9 cellular contexts compared by ENCODE assay signal in the genomic region with DNA sequence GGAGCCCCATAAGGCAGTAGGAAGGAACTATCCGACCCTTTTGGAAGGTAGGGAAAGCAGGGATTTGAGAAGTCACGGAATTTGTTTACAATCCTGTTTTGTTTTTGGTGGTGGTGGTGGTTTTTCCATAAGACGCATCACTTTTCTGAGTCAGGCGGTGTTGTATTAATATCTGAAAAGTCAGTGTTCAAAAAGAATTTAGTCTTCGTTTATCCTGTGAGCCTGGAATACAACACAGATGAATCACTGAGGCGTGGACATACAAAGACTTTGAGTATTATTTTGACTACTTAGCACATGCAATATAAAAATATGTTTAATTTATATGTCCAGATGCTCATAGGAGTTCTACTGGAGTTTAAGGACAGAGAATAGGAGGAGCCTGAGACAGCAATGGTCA. TPM values are rescaled to one million over a fixed set of nuclear protein-coding genes. Genes with fewer than 3 reads are reported as not detected.
DNase-seq lines count a peak whose midpoint lies in the region; ATAC-seq, FAIRE-seq and TF ChIP-seq lines count a peak whose summit lies in the region.
"Had no signal": no experiment of that assay in that cellular context is flagged by ENCODE, and none has a peak within 500 bp of the region (broad histone marks: within the 10 kb centered on the region; RNA-seq: fewer than 3 reads in every experiment).

No MANE protein-coding gene starts in this region.

- no TSS peak for BruUV-seq in HepG2 (replicated peaks; lab: Mats Ljungman, UMichigan)

- H3K9ac ChIP-seq in liver (ENCODE audit: low read depth in 1 of 2, low read length in 2 of 2) (no peak overlapping the region), HepG2 (ENCODE audit: insufficient read depth, low read depth, low read length) (no peak overlapping the region)

- no peaks in the 10 kb centered on the region for H4K20me1 ChIP-seq in HepG2 (ENCODE audit: insufficient read depth, low read length)

- no peak overlapping the region for H3K4me2 ChIP-seq in HepG2 (ENCODE audit: low read depth, low read length)

- no peak overlapping the region for H2AFZ ChIP-seq in HepG2 (ENCODE audit: low read length)

- intact Hi-C loops in HepG2 (cut with micrococcal nuclease; ENCODE audit: unreplicated experiment) (no loop called here), breast epithelium (cut with DNase I; ENCODE audit: low total_unique reads) (no loop called here)

- no peaks in the 10 kb centered on the region for H3K79me2 ChIP-seq in HepG2 (ENCODE audit: insufficient read depth, low read length)

- DNase-seq in HepG2 (ENCODE audit: low spot score) (no peak), breast epithelium (ENCODE audit: low spot score in 2 of 2) (no peak), H4 (ENCODE audit: low spot score) (no peak), foreskin melanocyte (no peak)
- no peak for DNase-seq in effector CD4-positive, alpha-beta T cell
- DNase-seq: stimulated activated CD8-positive, alpha-beta memory T cell treated with anti-CD3 and anti-CD28 coated beads, Interleukin-4, amount 100 ng/mL, for 48 hours had no signal

- WGBS in liver, result 79% methylated on average over 6 of the region's 6 CpGs
- 51% methylated on average over 6 of the region's 6 CpGs for WGBS in HepG2 (ENCODE audit: low lambda C conversion rate)

- POLR2A ChIA-PET in HepG2 (lab: Yijun Ruan, JAX), result no interaction called here

- H3K4me1 ChIP-seq in liver (ENCODE audit: control insufficient read depth in 4 of 4, insufficient read depth in 4 of 4, low read length in 3 of 4), result peaks cover 2 to 10% (median 4%) of the 10 kb centered on the region in 4 donors
- H3K4me1 ChIP-seq in HepG2 (ENCODE audit: insufficient read depth, low read length), result no peaks in the 10 kb centered on the region
- no peaks in the 10 kb centered on the region for H3K4me1 ChIP-seq in breast epithelium
- H3K4me1 ChIP-seq in mononuclear cell (ENCODE audit: insufficient read depth, low read length), result peaks cover 15% of the 10 kb centered on the region

- TF ChIP-seq EP300 in HepG2 (IDR thresholded peaks at IDR 0.05; ENCODE audit: low read depth in 2 of 2, low read length in 2 of 2) (no peak), HepG2 (CRISPR knock-in tag; IDR thresholded peaks at IDR 0.05; ENCODE audit: borderline replicate concordance) (no peak)

- FAIRE-seq in HepG2 (lab: Jason Lieb, UNC), result no peak

- CTCF ChIA-PET in HepG2 (lab: Yijun Ruan, JAX; ENCODE audit: low intra/inter-chr PET ratio, low total read pairs), result no interaction called here

- H3K9me3 ChIP-seq in liver (ENCODE audit: control insufficient read depth in 4 of 4, low read length in 3 of 4) (peaks cover 9 to 25% (median 22%) of the 10 kb centered on the region in 4 donors), HepG2 (ENCODE audit: low read length) (peaks cover 19% of the 10 kb centered on the region), breast epithelium (peaks cover 23 to 32% of the 10 kb centered on the region in 2 donors), mononuclear cell (ENCODE audit: low read depth, low read length) (peaks cover 23% of the 10 kb centered on the region)

- ATAC-seq in HepG2, result no peak
- ATAC-seq in HG02885 (IDR thresholded peaks at IDR 0.05; ENCODE audit: poor library complexity, unreplicated experiment), result no peak

- H3K4me3 ChIP-seq in liver (ENCODE audit: low read depth in 1 of 3, low read length in 3 of 3) (peak overlapping the region in 2 of 3 donors; percentile 67 to 73), HepG2 (replicated peaks in 1 of 3; ENCODE audit: insufficient read depth in 1 of 3, low read depth in 2 of 3, low read length in 3 of 3) (no peak overlapping the region), breast epithelium (peak overlapping the region; percentile 60 to 96 (median 73)), mononuclear cell (ENCODE audit: low read length) (peak overlapping the region; percentile 63)

- H3K27me3 ChIP-seq in liver (ENCODE audit: control insufficient read depth in 4 of 4, insufficient read depth in 4 of 4, low read length in 3 of 4) (no peaks in the 10 kb centered on the region), HepG2 (ENCODE audit: control insufficient read depth in 1 of 2, insufficient read depth in 2 of 2, low read length in 2 of 2) (no peaks in the 10 kb centered on the region; a peak in 2 of 5 replicates), breast epithelium (no peaks in the 10 kb centered on the region), mononuclear cell (ENCODE audit: insufficient read depth, low read length) (no peaks in the 10 kb centered on the region)

- TF ChIP-seq CTCF in liver (IDR thresholded peaks at IDR 0.05; ENCODE audit: low read depth, low read length, missing input control) (no peak), HepG2 (CRISPR knock-in tag; IDR thresholded peaks at IDR 0.05) (no peak), breast epithelium (IDR thresholded peaks at IDR 0.05) (no peak)

- TF ChIP-seq RAD21 in liver (IDR thresholded peaks at IDR 0.05) (no peak), HepG2 (CRISPR knock-in tag; IDR thresholded peaks at IDR 0.05) (no peak)

- peaks cover 3 to 19% (median 16%) of the 10 kb centered on the region in 4 donors for H3K36me3 ChIP-seq in liver (ENCODE audit: control insufficient read depth in 4 of 4, insufficient read depth in 3 of 4, low read depth in 1 of 4, low read length in 3 of 4)
- H3K36me3 ChIP-seq in HepG2 (replicated peaks in 1 of 2; ENCODE audit: control insufficient read depth in 1 of 2, insufficient read depth in 2 of 2, low read length in 2 of 2), result no peaks in the 10 kb centered on the region
- peaks cover 15% of the 10 kb centered on the region for H3K36me3 ChIP-seq in breast epithelium

- H3K27ac ChIP-seq in liver (ENCODE audit: low read depth in 1 of 2, low read length in 2 of 2) (no peak overlapping the region), HepG2 (ENCODE audit: extremely low read length, insufficient read depth, low read length) (no peak overlapping the region), breast epithelium (peak overlapping the region; percentile 86 to 93)

- no peak for TF ChIP-seq POLR2A in HepG2 (IDR thresholded peaks at IDR 0.05; ENCODE audit: insufficient read depth in 1 of 2, low read depth in 2 of 2, low read length in 2 of 2)
- no peak for TF ChIP-seq POLR2A in breast epithelium (IDR thresholded peaks at IDR 0.05)

- in situ Hi-C loops in HepG2 (cut with HindIII; ENCODE audit: extremely low pct_ligation_motif_present, low pct_unique_long_range_greater_than_20kb), result no loop called here

RNA-seq across cellular contexts. Expression of a gene that starts 0.8 kb away (rescaled TPM):
- total RNA-seq in liver, result 1 to 10 TPM; 1.3 to 2.2 TPM
- polyA plus RNA-seq in liver, result under 1 TPM in 1 of 2 donors, not detected in 1; 0.17 TPM
- 0.21 TPM in 1 of 2 replicates, not detected in the other for total RNA-seq in HepG2 (2016; rRNA removed; fragmentation: Illumina TruSeq; extraction: Trizol)
- not detected in 2 replicates for total RNA-seq in HepG2 (2016; cell fraction: cytosol; rRNA removed; fragmentation: Illumina TruSeq; extraction: Trizol; ENCODE audit: low read depth)
- total RNA-seq in HepG2 (2016; cell fraction: insoluble cytoplasmic fraction; rRNA removed; fragmentation: Illumina TruSeq; extraction: Trizol), result 0.09 and 0.22 TPM in 2 replicates
- not detected in 2 replicates for total RNA-seq in HepG2 (2016; cell fraction: membrane; rRNA removed; fragmentation: Illumina TruSeq; extraction: Trizol)
- not detected in 2 replicates for total RNA-seq in HepG2 (2016; cell fraction: nucleus; rRNA removed; fragmentation: Illumina TruSeq; extraction: Trizol)
- not detected in 2 replicates for polyA plus RNA-seq in HepG2 (2011; rRNA removed)
- not detected in 2 replicates for polyA plus RNA-seq in HepG2 (2011; cell fraction: cytosol; rRNA removed)
- not detected in 2 replicates for polyA plus RNA-seq in HepG2 (2011; cell fraction: nucleus; rRNA removed)
- not detected in 2 replicates for polyA plus RNA-seq in HepG2 (2012)
- not detected in 2 replicates for polyA plus RNA-seq in HepG2 (2016; cell fraction: cytosol; fragmentation: Illumina TruSeq; extraction: Trizol; ENCODE audit: low read depth)
- polyA plus RNA-seq in HepG2 (2016; cell fraction: insoluble cytoplasmic fraction; fragmentation: Illumina TruSeq; extraction: Trizol; ENCODE audit: low read depth), result not detected in 2 replicates
- polyA plus RNA-seq in HepG2 (2016; cell fraction: membrane; fragmentation: Illumina TruSeq; extraction: Trizol; ENCODE audit: low read depth), result not detected in 2 replicates
- not detected in 2 replicates for polyA plus RNA-seq in HepG2 (2016; cell fraction: nucleus; fragmentation: Illumina TruSeq; extraction: Trizol; ENCODE audit: insufficient read depth, low read depth)
- polyA minus RNA-seq in HepG2 (2011; rRNA and poly(A)+ RNA removed; ENCODE audit: low replicate concordance), result not detected in 2 replicates
- 0.40 TPM in 1 of 2 replicates, not detected in the other for polyA minus RNA-seq in HepG2 (2011; cell fraction: cytosol; rRNA and poly(A)+ RNA removed)
- polyA minus RNA-seq in HepG2 (2011; cell fraction: nucleus; rRNA and poly(A)+ RNA removed), result 0.75 TPM in 1 of 2 replicates, not detected in the other
- total RNA-seq in breast epithelium, result 1 to 10 TPM; 3.7 to 8.6 (median 6.9) TPM
- 1.2 TPM for total RNA-seq in mononuclear cell
- total RNA-seq in H4 (2014; rRNA removed; shearing (Covaris generic)), result 0.70 and 2.0 TPM in 2 replicates

RNA-seq across cellular contexts. Expression of a gene that starts 42.5 kb away (rescaled TPM):
- total RNA-seq in liver (1 to 10 TPM; 2.5 to 3.0 TPM), HepG2 (2016; rRNA removed; fragmentation: Illumina TruSeq; extraction: Trizol) (6.1 and 8.5 TPM in 2 replicates), breast epithelium (1 to 10 TPM; 2.4 to 8.2 (median 3.6) TPM), mononuclear cell (0.10 TPM)
- polyA plus RNA-seq in liver (1 to 10 TPM; 1.0 to 1.2 TPM), HepG2 (2011; rRNA removed) (4.3 and 4.4 TPM in 2 replicates)
- 1.1 and 1.4 TPM in 2 replicates for total RNA-seq in HepG2 (2016; cell fraction: cytosol; rRNA removed; fragmentation: Illumina TruSeq; extraction: Trizol; ENCODE audit: low read depth)
- 6.3 and 8.1 TPM in 2 replicates for total RNA-seq in HepG2 (2016; cell fraction: insoluble cytoplasmic fraction; rRNA removed; fragmentation: Illumina TruSeq; extraction: Trizol)
- total RNA-seq in HepG2 (2016; cell fraction: membrane; rRNA removed; fragmentation: Illumina TruSeq; extraction: Trizol), result 3.3 and 5.0 TPM in 2 replicates
- total RNA-seq in HepG2 (2016; cell fraction: nucleus; rRNA removed; fragmentation: Illumina TruSeq; extraction: Trizol), result 4.2 and 6.5 TPM in 2 replicates
- polyA plus RNA-seq in HepG2 (2011; cell fraction: cytosol; rRNA removed), result 3.1 and 4.6 TPM in 2 replicates
- polyA plus RNA-seq in HepG2 (2011; cell fraction: nucleus; rRNA removed), result 4.5 and 5.1 TPM in 2 replicates
- 3.2 and 4.0 TPM in 2 replicates for polyA plus RNA-seq in HepG2 (2012)
- 0.46 and 0.50 TPM in 2 replicates for polyA plus RNA-seq in HepG2 (2016; cell fraction: cytosol; fragmentation: Illumina TruSeq; extraction: Trizol; ENCODE audit: low read depth)
- 4.7 and 5.7 TPM in 2 replicates for polyA plus RNA-seq in HepG2 (2016; cell fraction: insoluble cytoplasmic fraction; fragmentation: Illumina TruSeq; extraction: Trizol; ENCODE audit: low read depth)
- 1.3 and 1.4 TPM in 2 replicates for polyA plus RNA-seq in HepG2 (2016; cell fraction: membrane; fragmentation: Illumina TruSeq; extraction: Trizol; ENCODE audit: low read depth)
- polyA plus RNA-seq in HepG2 (2016; cell fraction: nucleus; fragmentation: Illumina TruSeq; extraction: Trizol; ENCODE audit: insufficient read depth, low read depth), result 6.8 and 8.0 TPM in 2 replicates
- polyA minus RNA-seq in HepG2 (2011; rRNA and poly(A)+ RNA removed; ENCODE audit: low replicate concordance), result 6.3 and 6.9 TPM in 2 replicates
- polyA minus RNA-seq in HepG2 (2011; cell fraction: cytosol; rRNA and poly(A)+ RNA removed), result 5.3 and 6.2 TPM in 2 replicates
- 7.1 and 7.7 TPM in 2 replicates for polyA minus RNA-seq in HepG2 (2011; cell fraction: nucleus; rRNA and poly(A)+ RNA removed)
- total RNA-seq in H4 (2014; rRNA removed; shearing (Covaris generic)), result 5.0 and 5.6 TPM in 2 replicates

RNA-seq across cellular contexts. Expression of a gene that starts 48.5 kb away (rescaled TPM):
- total RNA-seq in liver, result 1 to 10 TPM; 4.2 to 6.2 TPM
- polyA plus RNA-seq in liver, result 1 to 10 TPM; 1.7 to 3.3 TPM
- total RNA-seq in HepG2 (2016; rRNA removed; fragmentation: Illumina TruSeq; extraction: Trizol), result 12.4 and 15.2 TPM in 2 replicates
- 11.3 and 12.6 TPM in 2 replicates for total RNA-seq in HepG2 (2016; cell fraction: cytosol; rRNA removed; fragmentation: Illumina TruSeq; extraction: Trizol; ENCODE audit: low read depth)
- total RNA-seq in HepG2 (2016; cell fraction: insoluble cytoplasmic fraction; rRNA removed; fragmentation: Illumina TruSeq; extraction: Trizol), result 12.5 and 16.2 TPM in 2 replicates
- total RNA-seq in HepG2 (2016; cell fraction: membrane; rRNA removed; fragmentation: Illumina TruSeq; extraction: Trizol), result 13.1 and 16.4 TPM in 2 replicates
- total RNA-seq in HepG2 (2016; cell fraction: nucleus; rRNA removed; fragmentation: Illumina TruSeq; extraction: Trizol), result 20.2 and 24.3 TPM in 2 replicates
- 18.7 and 20.1 TPM in 2 replicates for polyA plus RNA-seq in HepG2 (2011; rRNA removed)
- 6.4 and 7.9 TPM in 2 replicates for polyA plus RNA-seq in HepG2 (2011; cell fraction: cytosol; rRNA removed)
- polyA plus RNA-seq in HepG2 (2011; cell fraction: nucleus; rRNA removed), result 37.0 and 42.7 TPM in 2 replicates
- polyA plus RNA-seq in HepG2 (2012), result 15.6 and 20.3 TPM in 2 replicates
- 6.2 and 6.8 TPM in 2 replicates for polyA plus RNA-seq in HepG2 (2016; cell fraction: cytosol; fragmentation: Illumina TruSeq; extraction: Trizol; ENCODE audit: low read depth)
- polyA plus RNA-seq in HepG2 (2016; cell fraction: insoluble cytoplasmic fraction; fragmentation: Illumina TruSeq; extraction: Trizol; ENCODE audit: low read depth), result 9.1 and 9.6 TPM in 2 replicates
- polyA plus RNA-seq in HepG2 (2016; cell fraction: membrane; fragmentation: Illumina TruSeq; extraction: Trizol; ENCODE audit: low read depth), result 5.2 and 5.7 TPM in 2 replicates
- 35.4 and 37.2 TPM in 2 replicates for polyA plus RNA-seq in HepG2 (2016; cell fraction: nucleus; fragmentation: Illumina TruSeq; extraction: Trizol; ENCODE audit: insufficient read depth, low read depth)
- polyA minus RNA-seq in HepG2 (2011; rRNA and poly(A)+ RNA removed; ENCODE audit: low replicate concordance), result 6.8 and 15.4 TPM in 2 replicates
- polyA minus RNA-seq in HepG2 (2011; cell fraction: cytosol; rRNA and poly(A)+ RNA removed), result 7.7 and 8.4 TPM in 2 replicates
- polyA minus RNA-seq in HepG2 (2011; cell fraction: nucleus; rRNA and poly(A)+ RNA removed), result 50.2 and 59.9 TPM in 2 replicates
- 10 to 100 TPM; 18.7 to 36.1 (median 25.3) TPM for total RNA-seq in breast epithelium
- 6.9 TPM for total RNA-seq in mononuclear cell
- 2.7 and 5.4 TPM in 2 replicates for total RNA-seq in H4 (2014; rRNA removed; shearing (Covaris generic))

Comparison
In these comparisons a context has a peak if more than half of its experiments do, and no peak if none do; other contexts are left out.
1. H3K4me3 ChIP-seq: peak in liver (2 of 3), breast epithelium (3 of 3) and mononuclear cell (single experiment); none in HepG2 (0 of 3).
2. H3K27ac ChIP-seq: peak in breast epithelium (2 of 2); none in liver (0 of 2) and HepG2 (single experiment).